ENCODE assay signal across 8 cellular contexts in the genomic region with DNA sequence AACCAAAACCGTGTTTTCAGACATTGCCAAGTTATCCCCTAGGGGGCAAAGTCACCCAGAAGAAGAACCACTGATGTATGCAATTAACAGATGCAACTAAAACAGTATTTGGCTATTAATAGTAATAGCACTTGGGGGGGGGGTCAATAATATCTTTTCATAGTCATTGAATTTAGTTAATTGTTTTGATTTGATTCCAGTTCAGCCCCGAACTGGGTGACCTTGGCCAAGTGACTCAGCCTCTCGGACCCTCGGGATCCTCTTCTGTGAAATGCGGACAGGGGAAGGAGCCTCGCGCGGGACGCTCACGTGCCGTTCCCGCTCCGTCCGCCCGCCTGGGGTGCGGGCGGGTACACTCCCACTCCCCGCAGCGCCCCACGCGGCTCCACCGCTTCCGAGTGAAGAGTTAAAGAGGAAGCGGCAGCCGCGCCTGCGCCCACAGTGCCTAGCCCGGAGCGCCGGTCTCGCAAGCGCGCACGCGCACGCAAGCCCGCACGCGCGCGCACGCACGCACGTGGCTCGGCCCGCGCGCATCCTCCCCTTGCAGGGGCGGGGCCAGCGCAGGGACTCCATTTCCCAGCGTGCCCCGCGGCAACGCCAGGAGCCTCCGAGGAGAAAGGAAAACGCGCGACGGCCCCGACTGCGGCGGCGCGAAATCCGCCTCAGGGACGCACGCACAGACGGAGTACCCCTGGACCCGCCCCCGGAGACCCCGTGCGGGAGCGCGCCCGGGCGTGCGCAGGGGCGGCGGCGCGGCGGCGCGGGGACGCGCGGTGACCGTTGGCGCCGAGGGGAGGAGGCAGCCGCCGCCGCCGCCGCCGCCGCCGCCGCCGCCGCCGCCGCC. TPM values are rescaled to one million over a fixed set of nuclear protein-coding genes. Genes with fewer than 3 reads are reported as not detected.
A peak's percentile ranks its signal among the peaks of the same experiment; 100 is the strongest.
DNase-seq lines count a peak whose midpoint lies in the region; ATAC-seq and TF ChIP-seq lines count a peak whose summit lies in the region.

A gene (plus strand): TSS at position 769 of the 844 bp plus-strand sequence. CDS start 188 bp downstream, outside the sequence.

- peaks cover 35% of the 10 kb centered on the region for H4K20me1 ChIP-seq in GM23338 (replicated peaks; ENCODE audit: insufficient read depth)

- peak within 1 kb of the TSS; percentile 33; the same call in 1 of the 2 replicates for H2AFZ ChIP-seq in GM23338

- H3K27ac Mint-ChIP-seq in GM23338, result peak within 1 kb of the TSS; percentile 82; the same call in 1 of the 2 replicates
- H3K27ac Mint-ChIP-seq in activated T-helper 17 cell treated with anti-CD3 and anti-CD28 coated beads, Interleukin-2, amount 50 U/mL, for 72 hours, result peak within 1 kb of the TSS; percentile 90
- peak within 1 kb of the TSS; percentile 91 to 94 for H3K27ac Mint-ChIP-seq in natural killer cell

- H3K79me2 ChIP-seq in GM23338 (replicated peaks; ENCODE audit: insufficient read depth), result peaks cover 43% of the 10 kb centered on the region

- ATAC-seq in GM23338, result peak; percentile 54
- ATAC-seq in activated T-helper 17 cell treated with anti-CD3 and anti-CD28 coated beads, Interleukin-2, amount 50 U/mL, for 72 hours (replicated peaks), result peak; percentile 89
- ATAC-seq in natural killer cell, result peak; percentile 78 to 94 (median 81)

- H3K4me3 ChIP-seq in GM23338, result peak within 1 kb of the TSS; percentile 96
- H3K4me3 ChIP-seq in fibroblast of mammary gland (ENCODE audit: control insufficient read depth, low read depth, low read length), result peak within 1 kb of the TSS; percentile 76

- H3K9me3 Mint-ChIP-seq in GM23338 (no peaks in the 10 kb centered on the region), natural killer cell (no peaks in the 10 kb centered on the region)
- no peaks in the 10 kb centered on the region for H3K9me3 Mint-ChIP-seq in activated T-helper 17 cell treated with anti-CD3 and anti-CD28 coated beads, Interleukin-2, amount 50 U/mL, for 72 hours

- H3K27me3 Mint-ChIP-seq in GM23338 (ENCODE audit: insufficient read depth, low read depth, poor library complexity), result peaks cover 23% of the 10 kb centered on the region
- H3K27me3 Mint-ChIP-seq in activated T-helper 17 cell treated with anti-CD3 and anti-CD28 coated beads, Interleukin-2, amount 50 U/mL, for 72 hours, result peaks cover 4% of the 10 kb centered on the region
- peaks cover 0 to 3% of the 10 kb centered on the region in 2 donors for H3K27me3 Mint-ChIP-seq in natural killer cell (ENCODE audit: low read depth in 2 of 2)

- H3K4me3 Mint-ChIP-seq in GM23338 (peak within 1 kb of the TSS; percentile 95), natural killer cell (peak within 1 kb of the TSS; percentile 95)
- H3K4me3 Mint-ChIP-seq in activated T-helper 17 cell treated with anti-CD3 and anti-CD28 coated beads, Interleukin-2, amount 50 U/mL, for 72 hours, result peak within 1 kb of the TSS; percentile 95

- H3K4me1 ChIP-seq in GM23338 (ENCODE audit: insufficient read depth), result peaks cover 10% of the 10 kb centered on the region; the same call in 1 of the 2 replicates

- DNase-seq in Daoy (ENCODE audit: low read depth) (peak; percentile 99), GM23338 (ENCODE audit: low spot score) (peak; percentile 99), RPMI8226 (peak; percentile 99), fibroblast of mammary gland (ENCODE audit: low read depth) (peak; percentile 96), natural killer cell (peak; percentile 100)
- DNase-seq in stimulated activated naive CD4-positive, alpha-beta T cell treated with Interleukin-2 at 50 U/mL for 16 hours (lab: John Stamatoyannopoulos, UW), result peak; percentile 97

- no peaks in the 10 kb centered on the region for H3K9me2 ChIP-seq in GM23338 (ENCODE audit: insufficient read depth)

- H3F3A ChIP-seq in GM23338 (replicated peaks; ENCODE audit: low read depth), result peaks cover 6% of the 10 kb centered on the region; the same call in 1 of the 2 replicates

- H3K27me3 ChIP-seq in GM23338 (ENCODE audit: insufficient read depth), result peaks cover 2% of the 10 kb centered on the region; the same call in 1 of the 2 replicates

- H3K36me3 Mint-ChIP-seq in GM23338 (ENCODE audit: low read depth) (peaks cover 25% of the 10 kb centered on the region), natural killer cell (no peaks in the 10 kb centered on the region)
- peaks cover 32% of the 10 kb centered on the region for H3K36me3 Mint-ChIP-seq in activated T-helper 17 cell treated with anti-CD3 and anti-CD28 coated beads, Interleukin-2, amount 50 U/mL, for 72 hours (ENCODE audit: low read depth)

- intact Hi-C loops in natural killer cell (cut with micrococcal nuclease), result loop anchor here (1.0 to 10.0 kb wide), 4 partner anchors 24 to 610 kb away; a partner anchor contains a TSS

- H3K36me3 ChIP-seq in GM23338 (ENCODE audit: insufficient read depth), result no peaks in the 10 kb centered on the region

- H3K4me1 Mint-ChIP-seq in GM23338 (peaks cover 41% of the 10 kb centered on the region), natural killer cell (peaks cover 53 to 55% of the 10 kb centered on the region in 2 donors)
- peaks cover 26% of the 10 kb centered on the region for H3K4me1 Mint-ChIP-seq in activated T-helper 17 cell treated with anti-CD3 and anti-CD28 coated beads, Interleukin-2, amount 50 U/mL, for 72 hours

- TF ChIP-seq CTCF in GM23338 (conservative IDR thresholded peaks at IDR 0.05; ENCODE audit: low read depth in 2 of 2) (peak; percentile 58 to 73), LNCAP (IDR thresholded peaks at IDR 0.05) (peak; percentile 47), fibroblast of mammary gland (conservative IDR thresholded peaks at IDR 0.05; ENCODE audit: control insufficient read depth, insufficient read depth, low read depth, low read length) (peak; percentile 40), natural killer cell (IDR thresholded peaks at IDR 0.05) (peak; percentile 70)

- peak within 1 kb of the TSS; percentile 59; the same call in 1 of the 2 replicates for H3K27ac ChIP-seq in GM23338 (ENCODE audit: low read depth)

- H3K4me2 ChIP-seq in GM23338, result peak within 1 kb of the TSS; percentile 96

TF ChIP-seq in GM23338, 12 proteins besides CTCF, POLR2A, EP300 and RAD21:
- TF ChIP-seq, protein P1, sequence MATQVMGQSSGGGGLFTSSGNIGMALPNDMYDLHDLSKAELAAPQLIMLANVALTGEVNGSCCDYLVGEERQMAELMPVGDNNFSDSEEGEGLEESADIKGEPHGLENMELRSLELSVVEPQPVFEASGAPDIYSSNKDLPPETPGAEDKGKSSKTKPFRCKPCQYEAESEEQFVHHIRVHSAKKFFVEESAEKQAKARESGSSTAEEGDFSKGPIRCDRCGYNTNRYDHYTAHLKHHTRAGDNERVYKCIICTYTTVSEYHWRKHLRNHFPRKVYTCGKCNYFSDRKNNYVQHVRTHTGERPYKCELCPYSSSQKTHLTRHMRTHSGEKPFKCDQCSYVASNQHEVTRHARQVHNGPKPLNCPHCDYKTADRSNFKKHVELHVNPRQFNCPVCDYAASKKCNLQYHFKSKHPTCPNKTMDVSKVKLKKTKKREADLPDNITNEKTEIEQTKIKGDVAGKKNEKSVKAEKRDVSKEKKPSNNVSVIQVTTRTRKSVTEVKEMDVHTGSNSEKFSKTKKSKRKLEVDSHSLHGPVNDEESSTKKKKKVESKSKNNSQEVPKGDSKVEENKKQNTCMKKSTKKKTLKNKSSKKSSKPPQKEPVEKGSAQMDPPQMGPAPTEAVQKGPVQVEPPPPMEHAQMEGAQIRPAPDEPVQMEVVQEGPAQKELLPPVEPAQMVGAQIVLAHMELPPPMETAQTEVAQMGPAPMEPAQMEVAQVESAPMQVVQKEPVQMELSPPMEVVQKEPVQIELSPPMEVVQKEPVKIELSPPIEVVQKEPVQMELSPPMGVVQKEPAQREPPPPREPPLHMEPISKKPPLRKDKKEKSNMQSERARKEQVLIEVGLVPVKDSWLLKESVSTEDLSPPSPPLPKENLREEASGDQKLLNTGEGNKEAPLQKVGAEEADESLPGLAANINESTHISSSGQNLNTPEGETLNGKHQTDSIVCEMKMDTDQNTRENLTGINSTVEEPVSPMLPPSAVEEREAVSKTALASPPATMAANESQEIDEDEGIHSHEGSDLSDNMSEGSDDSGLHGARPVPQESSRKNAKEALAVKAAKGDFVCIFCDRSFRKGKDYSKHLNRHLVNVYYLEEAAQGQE (IDR thresholded peaks at IDR 0.05; ENCODE audit: unreplicated experiment), result peak; percentile 28
- peak; percentile 75; the same call in 1 of the 2 replicates for TF ChIP-seq ZNF114 (CRISPR knock-in tag; IDR thresholded peaks at IDR 0.05)
- peak; percentile 71 for TF ChIP-seq CREB1 (CRISPR knock-in tag; IDR thresholded peaks at IDR 0.05; ENCODE audit: low read depth)
- TF ChIP-seq POLR2AphosphoS5 (IDR thresholded peaks at IDR 0.05; ENCODE audit: low read depth), result peak; percentile 75
- no peak for TF ChIP-seq EZH2 (IDR thresholded peaks at IDR 0.05; ENCODE audit: low read depth, unreplicated experiment)
- TF ChIP-seq NANOG (IDR thresholded peaks at IDR 0.05; ENCODE audit: borderline replicate concordance), result no peak

RNA-seq across cellular contexts. Expression of the gene that starts here (rescaled TPM):
- 96.2 and 115 TPM in 2 replicates for total RNA-seq in Daoy (2014; rRNA removed; shearing (Covaris generic))
- 180 and 194 TPM in 2 replicates for total RNA-seq in GM23338 (2014; rRNA removed; shearing (Covaris generic))
- polyA plus RNA-seq in GM23338 (2016; fragmentation: Nextera tagmentation; extraction: Ambion mirVana), result 44.1 and 48.1 TPM in 2 replicates
- 100 to 1,000 TPM; 161 to 271 TPM for total RNA-seq in activated T-helper 17 cell treated with anti-CD3 and anti-CD28 coated beads, Interleukin-2, amount 50 U/mL, for 72 hours
- total RNA-seq in natural killer cell, result 100 to 1,000 TPM; 166 to 207 (median 170) TPM

Comparison
In these comparisons a context has a peak if more than half of its experiments do, and no peak if none do; other contexts are left out.
1. Peak in every context shown above with its lines: DNase-seq, ATAC-seq, H3K4me3 ChIP-seq and H3K27ac ChIP-seq.